ENCODE assay signal across 2 cellular contexts in the genomic region with DNA sequence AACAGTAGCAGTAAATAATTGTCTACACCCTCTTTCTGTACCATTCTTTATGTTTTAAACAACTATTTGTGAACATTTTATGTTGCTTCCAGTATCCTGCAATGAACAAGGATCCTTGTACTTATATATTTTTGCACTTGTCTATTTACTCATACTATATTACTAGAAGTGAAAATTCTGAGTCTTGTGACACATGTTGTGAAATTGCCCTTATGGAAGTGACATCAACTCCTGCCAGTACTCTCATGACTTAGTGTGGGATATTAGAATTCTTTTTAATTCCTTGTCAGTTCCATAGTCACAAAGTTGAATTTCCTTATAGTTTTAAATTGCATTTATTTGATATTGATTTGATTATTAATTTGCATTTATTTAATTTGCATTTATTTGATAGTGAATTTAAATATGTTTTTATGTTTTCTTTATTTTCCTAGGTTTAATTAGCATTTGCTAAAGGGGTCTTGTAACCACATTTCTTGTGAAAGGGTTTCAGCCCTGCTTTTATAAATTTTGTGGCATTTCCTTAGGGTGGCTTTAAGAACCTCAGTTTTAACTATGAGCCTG.
TF ChIP-seq lines count a peak whose summit lies in the region.

No MANE protein-coding gene starts in this region.

TF ChIP-seq in WTC11, 78 proteins besides CTCF, POLR2A, EP300 and RAD21 (continued from another document):
- TF ChIP-seq, protein P1, sequence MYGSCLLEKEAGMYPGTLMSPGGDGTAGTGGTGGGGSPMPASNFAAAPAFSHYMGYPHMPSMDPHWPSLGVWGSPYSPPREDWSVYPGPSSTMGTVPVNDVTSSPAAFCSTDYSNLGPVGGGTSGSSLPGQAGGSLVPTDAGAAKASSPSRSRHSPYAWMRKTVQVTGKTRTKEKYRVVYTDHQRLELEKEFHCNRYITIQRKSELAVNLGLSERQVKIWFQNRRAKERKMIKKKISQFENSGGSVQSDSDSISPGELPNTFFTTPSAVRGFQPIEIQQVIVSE (CRISPR knock-in tag; IDR thresholded peaks at IDR 0.05; ENCODE audit: borderline replicate concordance): no peak

TF ChIP-seq in SK-N-SH, 30 proteins besides CTCF, POLR2A, EP300 and RAD21 (continued from another document):
- TF ChIP-seq, protein P2, sequence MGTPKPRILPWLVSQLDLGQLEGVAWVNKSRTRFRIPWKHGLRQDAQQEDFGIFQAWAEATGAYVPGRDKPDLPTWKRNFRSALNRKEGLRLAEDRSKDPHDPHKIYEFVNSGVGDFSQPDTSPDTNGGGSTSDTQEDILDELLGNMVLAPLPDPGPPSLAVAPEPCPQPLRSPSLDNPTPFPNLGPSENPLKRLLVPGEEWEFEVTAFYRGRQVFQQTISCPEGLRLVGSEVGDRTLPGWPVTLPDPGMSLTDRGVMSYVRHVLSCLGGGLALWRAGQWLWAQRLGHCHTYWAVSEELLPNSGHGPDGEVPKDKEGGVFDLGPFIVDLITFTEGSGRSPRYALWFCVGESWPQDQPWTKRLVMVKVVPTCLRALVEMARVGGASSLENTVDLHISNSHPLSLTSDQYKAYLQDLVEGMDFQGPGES (IDR thresholded peaks at IDR 0.05; ENCODE audit: low read depth, low read length): no peak
